In genomic region chr16:57781741-57782606, GRCh38 we compare ENCODE assay signal across 1 cellular context.
TF ChIP-seq lines count a peak whose summit lies in the region.

No MANE protein-coding gene starts in this region.

TF ChIP-seq in HepG2, 621 proteins besides CTCF, POLR2A, EP300 and RAD21 (continued from another document and continues in another):
- TF ChIP-seq ZNF275 (CRISPR knock-in tag; IDR thresholded peaks at IDR 0.05; ENCODE audit: borderline replicate concordance) = 0 out of 2 replicates have a peak, but pooled peaks have one; percentile 53
- TF ChIP-seq PATZ1 (CRISPR knock-in tag; IDR thresholded peaks at IDR 0.05) = peak; percentile 58; the same call in 1 of the 2 replicates
- TF ChIP-seq ZFX (CRISPR knock-in tag; IDR thresholded peaks at IDR 0.05; ENCODE audit: low read depth) = no peak; the same call in 1 of the 2 replicates
- TF ChIP-seq CSRNP1 (CRISPR knock-in tag; IDR thresholded peaks at IDR 0.05) = 0 out of 2 replicates have a peak, but pooled peaks have one; percentile 16
- peak; percentile 65 for TF ChIP-seq YY1 (IDR thresholded peaks at IDR 0.05; ENCODE audit: insufficient read depth, insufficient replicate concordance, low read depth, low read length)
- TF ChIP-seq SKIL (CRISPR knock-in tag; IDR thresholded peaks at IDR 0.05; ENCODE audit: borderline replicate concordance) = no peak
- TF ChIP-seq PTBP1 (IDR thresholded peaks at IDR 0.05; ENCODE audit: low read depth, low read length, poor library complexity, severe bottlenecking) = no peak
- TF ChIP-seq ZFY (CRISPR knock-in tag; IDR thresholded peaks at IDR 0.05) = no peak; the same call in 1 of the 2 replicates
- TF ChIP-seq ZBTB25 (CRISPR knock-in tag; IDR thresholded peaks at IDR 0.05) = peak; percentile 54; the same call in 1 of the 2 replicates
- TF ChIP-seq MATR3 (CRISPR knock-in tag; IDR thresholded peaks at IDR 0.05) = no peak
- TF ChIP-seq NFYC (CRISPR knock-in tag; IDR thresholded peaks at IDR 0.05) = no peak
- TF ChIP-seq TEAD3 (CRISPR knock-in tag; optimal IDR thresholded peaks at IDR 0.05; ENCODE audit: borderline replicate concordance) = peak; percentile 92
- no peak for TF ChIP-seq ZNF546 (CRISPR knock-in tag; conservative IDR thresholded peaks at IDR 0.05)
- TF ChIP-seq ZNF747 (CRISPR knock-in tag; IDR thresholded peaks at IDR 0.05; ENCODE audit: borderline replicate concordance) = 0 out of 2 replicates have a peak, but pooled peaks have one; percentile 30
- TF ChIP-seq ZFP91 (CRISPR knock-in tag; IDR thresholded peaks at IDR 0.05; ENCODE audit: borderline replicate concordance) = peak; percentile 43; the same call in 1 of the 2 replicates
- TF ChIP-seq HOXA5 (CRISPR knock-in tag; IDR thresholded peaks at IDR 0.05) = no peak; the same call in 1 of the 2 replicates
- TF ChIP-seq ZMAT3 (CRISPR knock-in tag; conservative IDR thresholded peaks at IDR 0.05) = no peak
- TF ChIP-seq NFRKB (IDR thresholded peaks at IDR 0.05) = no peak
- no peak for TF ChIP-seq ZBTB14 (CRISPR knock-in tag; IDR thresholded peaks at IDR 0.05)
- peak; percentile 100 for TF ChIP-seq ZNF629 (CRISPR knock-in tag; conservative IDR thresholded peaks at IDR 0.05)
- no peak for TF ChIP-seq ZNF597 (CRISPR knock-in tag; IDR thresholded peaks at IDR 0.05)
- no peak for TF ChIP-seq AHDC1 (CRISPR knock-in tag; IDR thresholded peaks at IDR 0.05; ENCODE audit: borderline replicate concordance)
- TF ChIP-seq ZNF414 (CRISPR knock-in tag; IDR thresholded peaks at IDR 0.05) = no peak; the same call in 1 of the 2 replicates
- no peak for TF ChIP-seq ZFP62 (CRISPR knock-in tag; IDR thresholded peaks at IDR 0.05)
- no peak for TF ChIP-seq ZZZ3 (CRISPR knock-in tag; IDR thresholded peaks at IDR 0.05; ENCODE audit: borderline replicate concordance)
- peak; percentile 72; the same call in 1 of the 2 replicates for TF ChIP-seq MYPOP (CRISPR knock-in tag; IDR thresholded peaks at IDR 0.05)
- 0 out of 2 replicates have a peak, but pooled peaks have one; percentile 59 for TF ChIP-seq ZBTB20 (CRISPR knock-in tag; IDR thresholded peaks at IDR 0.05; ENCODE audit: borderline replicate concordance, low read depth)
